Comparison of ENCODE assay signal across 11 cellular contexts in the genomic region with DNA sequence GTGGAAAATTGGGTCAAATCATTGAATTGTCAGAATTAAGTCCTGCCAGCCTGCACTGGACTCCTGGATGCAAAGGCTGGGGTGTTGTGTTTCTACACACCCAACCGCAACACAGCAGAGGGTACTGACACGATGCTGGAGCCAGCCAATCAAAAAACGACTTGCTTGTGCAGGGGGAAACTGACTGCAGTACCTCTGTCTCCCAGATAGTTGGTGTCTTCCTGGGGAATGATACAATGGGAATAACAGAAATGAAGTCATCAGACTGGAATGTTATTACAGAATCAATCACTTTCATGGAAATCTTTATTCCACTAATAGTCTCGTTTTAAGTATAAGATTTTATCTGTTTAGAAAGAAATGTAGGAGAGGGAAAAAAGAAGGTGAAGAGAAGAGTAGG.
DNase-seq lines count a peak whose midpoint lies in the region; FAIRE-seq and TF ChIP-seq lines count a peak whose summit lies in the region.
"Had no signal": no experiment of that assay in that cellular context is flagged by ENCODE, and none has a peak within 500 bp of the region (broad histone marks: within the 10 kb centered on the region; RNA-seq: fewer than 3 reads in every experiment).

No MANE protein-coding gene starts in this region.

- TF ChIP-seq CTCF in epithelial cell of proximal tubule (conservative IDR thresholded peaks at IDR 0.05; ENCODE audit: low read depth, low read length), result peak; percentile 52

- H3K27me3 ChIP-seq in GM23248 (replicated peaks; ENCODE audit: insufficient read depth) (no peaks in the 10 kb centered on the region), NT2/D1 (ENCODE audit: insufficient read depth, insufficient read length) (no peaks in the 10 kb centered on the region)

- no peak overlapping the region for H3K9ac ChIP-seq in GM23248
- no peak overlapping the region for H3K9ac ChIP-seq in NT2/D1 (ENCODE audit: insufficient read length, low read depth)

- H3K4me1 ChIP-seq in GM23248 (ENCODE audit: insufficient read depth) (0 out of 2 replicates have a peak, but pooled peaks cover 3% of the 10 kb centered on the region), NT2/D1 (ENCODE audit: insufficient read depth, insufficient read length) (no peaks in the 10 kb centered on the region)

- no peak overlapping the region for H3K27ac ChIP-seq in GM23248
- H3K27ac ChIP-seq: VCaP had no signal

- DNase-seq in GM23248, result peak; percentile 59
- peak; percentile 33 for DNase-seq in NT2/D1 (ENCODE audit: low read depth, low spot score)
- peak; percentile 30 for DNase-seq in epithelial cell of proximal tubule (ENCODE audit: low read depth)
- DNase-seq in renal cortical epithelial cell (ENCODE audit: low read depth), result peak; percentile 41
- DNase-seq in stimulated activated naive CD4-positive, alpha-beta T cell (lab: John Stamatoyannopoulos, UW), result no peak
- DNase-seq in GM12891 (ENCODE audit: insufficient read length, low spot score), result no peak
- no peak for DNase-seq in effector CD8-positive, alpha-beta T cell (lab: John Stamatoyannopoulos, UW)
- DNase-seq: activated T-cell treated with anti-CD3 and anti-CD28 coated beads, Interleukin-2, amount 50 U/mL, for 48 hours; naive thymus-derived CD8-positive, alpha-beta T cell; NCI-H187 treated with DMSO at 0.1 percent for 48 hours had no signal

- no peak overlapping the region for H3K4me2 ChIP-seq in GM23248 (ENCODE audit: unreplicated experiment)

- in situ Hi-C loops in GM23248 (cut with MboI), result loop anchor here (25.0 kb wide), 1 partner anchor 105 kb away; no protein-coding TSS in a partner anchor

- H4K20me1 ChIP-seq in GM23248 (ENCODE audit: insufficient read depth), result no peaks in the 10 kb centered on the region

- WGBS in GM23248 (ENCODE audit: low coverage in 1 of 2, low lambda C conversion rate in 2 of 2, missing lambda C conversion rate in 2 of 2), 2 experiments, result 55 to 58% methylated on average over 4 of the region's 4 CpGs

- H3K9me2 ChIP-seq in GM23248 (ENCODE audit: insufficient read depth), result no peaks in the 10 kb centered on the region

- no peak overlapping the region for H2AFZ ChIP-seq in GM23248

- H3F3A ChIP-seq in GM23248 (ENCODE audit: insufficient read depth), result 0 out of 2 replicates have a peak, but pooled peaks cover 4% of the 10 kb centered on the region

- no peak for TF ChIP-seq POLR2A in GM12891 (IDR thresholded peaks at IDR 0.05; ENCODE audit: low read depth, low read length)

- no peak for FAIRE-seq in GM12891 (lab: Jason Lieb, UNC)

- H3K9me3 ChIP-seq in GM23248 (ENCODE audit: low read depth) (no peaks in the 10 kb centered on the region), NT2/D1 (ENCODE audit: insufficient read depth, low read length) (no peaks in the 10 kb centered on the region)

- H3K4me3 ChIP-seq in GM23248 (no peak overlapping the region), NT2/D1 (ENCODE audit: insufficient read length, low read depth) (no peak overlapping the region), epithelial cell of proximal tubule (ENCODE audit: low read depth, low read length) (no peak overlapping the region)

- H3K36me3 ChIP-seq in GM23248 (ENCODE audit: low read depth), result no peaks in the 10 kb centered on the region
- no peaks in the 10 kb centered on the region for H3K36me3 ChIP-seq in NT2/D1 (ENCODE audit: insufficient read depth, insufficient read length, low read length)

- H3K79me2 ChIP-seq in GM23248 (ENCODE audit: insufficient read depth), result no peaks in the 10 kb centered on the region

TF ChIP-seq in GM12891, 5 proteins besides CTCF, POLR2A, EP300 and RAD21:
- TF ChIP-seq POU2F2 (IDR thresholded peaks at IDR 0.05; ENCODE audit: low read depth, low read length), result no peak
- no peak for TF ChIP-seq TAF1 (IDR thresholded peaks at IDR 0.05; ENCODE audit: low read depth, low read length)
- TF ChIP-seq SPI1 (IDR thresholded peaks at IDR 0.05; ENCODE audit: low read depth, low read length), result no peak
- no peak for TF ChIP-seq PAX5 (IDR thresholded peaks at IDR 0.05; ENCODE audit: insufficient read depth, low read length, severe bottlenecking)
- no peak for TF ChIP-seq POLR2AphosphoS5 (IDR thresholded peaks at IDR 0.05; ENCODE audit: low read depth, low read length)

Comparison
In these comparisons a context has a peak if more than half of its experiments do, and no peak if none do; other contexts are left out.
1. DNase-seq: peak in GM23248 (single experiment), NT2/D1 (single experiment), epithelial cell of proximal tubule (single experiment) and renal cortical epithelial cell (single experiment); none in stimulated activated naive CD4-positive, alpha-beta T cell (0 of 6), GM12891 (single experiment) and effector CD8-positive, alpha-beta T cell (single experiment).